Comparison of ENCODE assay signal across 20 cellular contexts in genomic region chrX:47239199-47239598, GRCh38.
"Had no signal": no experiment of that assay in that cellular context is flagged by ENCODE, and none has a peak within 500 bp of the region (broad histone marks: within the 10 kb centered on the region; RNA-seq: fewer than 3 reads in every experiment).

No MANE protein-coding gene starts in this region.

- H3K27me3 ChIP-seq: transverse colon had no signal

- H3K27ac Mint-ChIP-seq: natural killer cell had no signal

- DNase-seq: colonic mucosa; effector CD8-positive, alpha-beta T cell; heart right ventricle; kidney; left cardiac atrium; left ventricle myocardium superior; mesendoderm; natural killer cell; posterior cingulate gyrus; stimulated activated CD4-positive, alpha-beta T cell treated with anti-CD3 and anti-CD28 coated beads, Interleukin-2, amount 100 ng/mL, for 24 hours; stimulated activated CD4-positive, alpha-beta T cell treated with anti-CD3 and anti-CD28 coated beads, Interleukin-4, amount 100 ng/mL, for 4 hours; stimulated activated naive CD4-positive, alpha-beta T cell; stomach; substantia nigra; transverse colon had no signal

- H3K36me3 ChIP-seq: colonic mucosa, transverse colon had no signal

- H3K4me3 ChIP-seq: colonic mucosa, heart right ventricle, skin epidermis, stomach, thoracic aorta, transverse colon had no signal

- H3K9me3 Mint-ChIP-seq: natural killer cell, neural crest cell had no signal

- ATAC-seq: esophagus mucosa, heart right ventricle, left cardiac atrium, left ventricle myocardium superior, sciatic nerve had no signal

- H3K4me3 Mint-ChIP-seq: natural killer cell had no signal

- H3K9me3 ChIP-seq: colonic mucosa, heart right ventricle, stomach, thoracic aorta, transverse colon had no signal

- H3K27ac ChIP-seq: colonic mucosa, heart right ventricle, skin epidermis, stomach, thoracic aorta, transverse colon had no signal

- H3K4me1 ChIP-seq: colonic mucosa, stomach, transverse colon had no signal
